Comparison of ENCODE assay signal across 13 cellular contexts in genomic region chr20:51396365-51396909, GRCh38.
"Had no signal": no experiment of that assay in that cellular context is flagged by ENCODE, and none has a peak within 500 bp of the region (broad histone marks: within the 10 kb centered on the region; RNA-seq: fewer than 3 reads in every experiment).

No MANE protein-coding gene starts in this region.

- H3K4me2 ChIP-seq: smooth muscle cell had no signal

- H3K4me3 Mint-ChIP-seq: activated naive CD4-positive, alpha-beta T cell treated with anti-CD3 and anti-CD28 coated beads, Interleukin-2, amount 10 ng/mL, durations not matched to agents 7 days and 5 days; brain; stimulated activated naive B cell treated with anti-CD40 and anti-IgM and Interleukin-4, amounts not matched to agents 10 μg/mL and 1 μg/mL and 100 μg/mL, for 72 hours had no signal

- H3K36me3 ChIP-seq: SJSA1 had no signal

- H3K27me3 ChIP-seq: SJSA1 had no signal

- H3K4me3 ChIP-seq: SJSA1, smooth muscle cell had no signal

- H3K4me1 ChIP-seq: parathyroid adenoma, SJSA1 had no signal

- DNase-seq: activated CD4-positive, CD25-positive, alpha-beta regulatory T cell treated with anti-CD3 and anti-CD28 coated beads, Interleukin-2, amount 50 U/mL, for 72 hours; activated CD8-positive, alpha-beta memory T cell treated with anti-CD3 and anti-CD28 coated beads for 24 hours; activated naive CD4-positive, alpha-beta T cell treated with anti-CD3 and anti-CD28 coated beads, Interleukin-2, amount 10 ng/mL, durations not matched to agents 7 days and 5 days; retina; stimulated activated naive B cell treated with anti-CD40 and anti-IgM and Interleukin-4, amounts not matched to agents 10 μg/mL and 1 μg/mL and 100 μg/mL, for 72 hours; SW 1271 had no signal

- H3K9me3 ChIP-seq: SJSA1 had no signal

- H3K9me3 Mint-ChIP-seq: activated naive CD4-positive, alpha-beta T cell treated with anti-CD3 and anti-CD28 coated beads, Interleukin-2, amount 10 ng/mL, durations not matched to agents 7 days and 5 days; activated T-helper 2 cell treated with anti-CD3 and anti-CD28 coated beads, Interferon-gamma antibody, Interleukin-2, Interleukin-4, amounts not matched to agents 10 μg/mL and 5 μg/mL and 100 μg/mL, durations not matched to agents 14 hours and 24 hours and 36 hours had no signal

- H3K27ac Mint-ChIP-seq: activated naive CD4-positive, alpha-beta T cell treated with anti-CD3 and anti-CD28 coated beads, Interleukin-2, amount 10 ng/mL, durations not matched to agents 7 days and 5 days; activated T-helper 2 cell treated with anti-CD3 and anti-CD28 coated beads, Interferon-gamma antibody, Interleukin-2, Interleukin-4, amounts not matched to agents 10 μg/mL and 5 μg/mL and 100 μg/mL, durations not matched to agents 14 hours and 24 hours and 36 hours; stimulated activated naive B cell treated with anti-CD40 and anti-IgM and Interleukin-4, amounts not matched to agents 10 μg/mL and 1 μg/mL and 100 μg/mL, for 72 hours had no signal

- ATAC-seq: esophagus mucosa; left lobe of liver; stimulated activated naive B cell treated with anti-CD40 and anti-IgM and Interleukin-4, amounts not matched to agents 10 μg/mL and 1 μg/mL and 100 μg/mL, for 72 hours had no signal

- H3K36me3 Mint-ChIP-seq: brain had no signal

- H3K27ac ChIP-seq: parathyroid adenoma, SJSA1 had no signal

- H3K9ac ChIP-seq: parathyroid adenoma had no signal

- H3K27me3 Mint-ChIP-seq: activated naive CD4-positive, alpha-beta T cell treated with anti-CD3 and anti-CD28 coated beads, Interleukin-2, amount 10 ng/mL, durations not matched to agents 7 days and 5 days; stimulated activated naive B cell treated with anti-CD40 and anti-IgM and Interleukin-4, amounts not matched to agents 10 μg/mL and 1 μg/mL and 100 μg/mL, for 72 hours had no signal
